Comparison of ENCODE assay signal across 10 cellular contexts in genomic region chr12:93244514-93245077, GRCh38.
DNase-seq lines count a peak whose midpoint lies in the region; ATAC-seq, FAIRE-seq and TF ChIP-seq lines count a peak whose summit lies in the region.
"Had no signal": no experiment of that assay in that cellular context is flagged by ENCODE, and none has a peak within 500 bp of the region (broad histone marks: within the 10 kb centered on the region; RNA-seq: fewer than 3 reads in every experiment).

No MANE protein-coding gene starts in this region.

- H3K4me1 Mint-ChIP-seq in activated naive CD4-positive, alpha-beta T cell treated with anti-CD3 and anti-CD28 coated beads, Interleukin-2, amount 50 U/mL, for 24 hours: peaks cover 41% of the 10 kb centered on the region

- H3K27me3 Mint-ChIP-seq in activated naive CD4-positive, alpha-beta T cell treated with anti-CD3 and anti-CD28 coated beads, Interleukin-2, amount 50 U/mL, for 24 hours: no peaks in the 10 kb centered on the region
- H3K27me3 Mint-ChIP-seq: progenitor cell of endocrine pancreas had no signal

- H3K36me3 Mint-ChIP-seq in activated naive CD4-positive, alpha-beta T cell treated with anti-CD3 and anti-CD28 coated beads, Interleukin-2, amount 50 U/mL, for 24 hours: no peaks in the 10 kb centered on the region

- DNase-seq in GM10248 (ENCODE audit: extremely low spot score) (peak; percentile 40), sciatic nerve (ENCODE audit: low spot score) (no peak), DMS79 (lab: John Stamatoyannopoulos, UW) (no peak), inferior parietal cortex (ENCODE audit: extremely low spot score) (no peak), frontal cortex (ENCODE audit: low spot score in 2 of 2) (no peak), NCI-H1436 (lab: John Stamatoyannopoulos, UW) (no peak)

- POLR2A ChIA-PET in GM10248 (lab: Yijun Ruan, JAX) (interaction anchor here (0.6 kb wide), 1 partner anchor 141 kb away, joined by 5 read pairs; no protein-coding TSS in a partner anchor), HEK293 (lab: Yijun Ruan, JAX) (interaction anchor here (0.6 to 1.0 kb wide), 2 partner anchors 12 to 104 kb away, joined by 3 to 6 read pairs; no protein-coding TSS in a partner anchor)

- H3K4me1 ChIP-seq in HEK293 (ENCODE audit: control insufficient read depth, insufficient read depth, low read length): peaks cover 7% of the 10 kb centered on the region

- peak overlapping the region; percentile 47 for H3K4me3 Mint-ChIP-seq in activated naive CD4-positive, alpha-beta T cell treated with anti-CD3 and anti-CD28 coated beads, Interleukin-2, amount 50 U/mL, for 24 hours

- no peak overlapping the region for H3K27ac ChIP-seq in HEK293 (ENCODE audit: extremely low read depth, low read depth, low read length)

- no peaks in the 10 kb centered on the region for H3K9me3 ChIP-seq in HEK293 (ENCODE audit: control insufficient read depth, insufficient read depth, low read depth, low read length)

- peak; percentile 34 for ATAC-seq in sciatic nerve

- FAIRE-seq in frontal cortex (lab: Jason Lieb, UNC): no peak
- FAIRE-seq: astrocyte had no signal

- intact Hi-C loops in sciatic nerve (cut with DNase I): no loop called here

- H3K4me3 ChIP-seq in HEK293 (ENCODE audit: low read depth, low read length): no peak overlapping the region

- CTCF ChIA-PET in GM10248 (lab: Yijun Ruan, JAX): interaction anchor here (0.8 to 1.9 kb wide), 14 partner anchors 9 to 257 kb away, joined by 3 to 11 read pairs (median 4); no protein-coding TSS in a partner anchor
- CTCF ChIA-PET in HEK293 (lab: Yijun Ruan, JAX): interaction anchor here (0.5 kb wide), 1 partner anchor 14 kb away, joined by 3 read pairs; no protein-coding TSS in a partner anchor

- no peaks in the 10 kb centered on the region for H3K36me3 ChIP-seq in HEK293 (ENCODE audit: control insufficient read depth in 2 of 2, insufficient read depth in 1 of 2, low read length in 2 of 2)

- no peaks in the 10 kb centered on the region for H3K9me3 Mint-ChIP-seq in activated naive CD4-positive, alpha-beta T cell treated with anti-CD3 and anti-CD28 coated beads, Interleukin-2, amount 50 U/mL, for 24 hours

- peak overlapping the region; percentile 86 for H3K27ac Mint-ChIP-seq in activated naive CD4-positive, alpha-beta T cell treated with anti-CD3 and anti-CD28 coated beads, Interleukin-2, amount 50 U/mL, for 24 hours
- H3K27ac Mint-ChIP-seq: progenitor cell of endocrine pancreas had no signal

- TF ChIP-seq CTCF in GM10248 (IDR thresholded peaks at IDR 0.05; ENCODE audit: control extremely low read depth, extremely low read depth, low read depth, missing control alignments) (no peak), HEK293 (tag by site-specific recombination; IDR thresholded peaks at IDR 0.05) (no peak)

TF ChIP-seq in HEK293, 187 proteins besides CTCF, POLR2A, EP300 and RAD21:
- TF ChIP-seq ZNF514 (tag by site-specific recombination; IDR thresholded peaks at IDR 0.05) (no peak), SETDB1 (IDR thresholded peaks at IDR 0.05; ENCODE audit: insufficient read length, low read length) (peak; percentile 77)
